Comparison of ENCODE assay signal across 19 cellular contexts in the genomic region with DNA sequence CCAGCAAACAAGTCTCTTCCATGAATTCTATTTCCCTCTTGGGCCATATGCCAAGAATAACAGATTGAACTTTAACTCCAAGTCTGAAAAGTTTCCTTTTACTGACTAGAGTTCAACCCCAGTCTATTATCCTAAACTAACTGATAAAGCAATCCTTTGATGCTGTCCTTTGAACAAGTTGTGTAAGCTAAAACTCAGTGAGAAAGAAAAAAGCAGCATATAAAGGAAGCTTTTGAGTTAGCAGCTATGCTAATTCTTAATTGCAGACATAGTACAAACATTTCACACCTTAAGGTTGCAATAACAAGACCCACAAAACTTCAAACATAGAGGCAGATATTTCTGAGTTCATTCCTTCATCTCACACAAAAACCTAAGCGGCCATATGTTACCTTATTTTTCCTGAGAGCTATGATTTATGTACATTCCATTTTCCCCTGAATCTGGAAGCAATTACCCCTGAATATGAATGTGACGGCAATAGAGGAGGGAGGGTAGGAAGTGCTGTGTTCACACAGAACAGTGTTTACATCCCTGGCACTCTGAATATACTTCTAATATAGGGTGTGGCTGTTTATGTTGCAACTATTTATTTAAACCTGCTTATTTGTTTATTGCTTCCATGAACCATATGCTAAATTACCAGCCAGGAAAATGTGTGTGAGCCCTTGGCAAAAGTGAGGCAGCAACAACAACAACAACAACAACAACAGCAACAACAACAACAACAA.
A peak's percentile ranks its signal among the peaks of the same experiment; 100 is the strongest.
DNase-seq lines count a peak whose midpoint lies in the region; FAIRE-seq and TF ChIP-seq lines count a peak whose summit lies in the region.
"Had no signal": no experiment of that assay in that cellular context is flagged by ENCODE, and none has a peak within 500 bp of the region (broad histone marks: within the 10 kb centered on the region; RNA-seq: fewer than 3 reads in every experiment).

No MANE protein-coding gene starts in this region.

- in situ Hi-C loops in GM23248 (cut with MboI), result no loop called here

- H3K79me1 ChIP-seq in neuronal stem cell (ENCODE audit: low read depth, low read length), result no peaks in the 10 kb centered on the region

- no peak overlapping the region for H3K4me2 ChIP-seq in GM23248 (ENCODE audit: unreplicated experiment)
- H3K4me2 ChIP-seq in fibroblast of lung (ENCODE audit: extremely low read depth, insufficient read depth, low read length), result no peak overlapping the region
- no peak overlapping the region for H3K4me2 ChIP-seq in neuronal stem cell (ENCODE audit: insufficient read depth, low read length, poor library complexity, severe bottlenecking)
- H3K4me2 ChIP-seq: neural progenitor cell had no signal

- no peak overlapping the region for H3K4me3 ChIP-seq in GM23248
- no peak overlapping the region for H3K4me3 ChIP-seq in fibroblast of lung (replicated peaks in 1 of 4; ENCODE audit: control extremely low read depth in 1 of 4, insufficient read depth in 1 of 4, low read depth in 3 of 4, low read length in 4 of 4)
- H3K4me3 ChIP-seq in neuronal stem cell (ENCODE audit: low read length in 2 of 2), result no peak overlapping the region
- H3K4me3 ChIP-seq: breast epithelium, lung, neural progenitor cell had no signal

- H3K4me1 ChIP-seq in GM23248 (ENCODE audit: insufficient read depth) (peaks cover 6% of the 10 kb centered on the region; the same call in 1 of the 2 replicates), fibroblast of lung (ENCODE audit: control insufficient read depth, extremely low read depth, insufficient read depth, low read length) (peaks cover 2% of the 10 kb centered on the region), neuronal stem cell (ENCODE audit: control insufficient read depth in 2 of 2, insufficient read depth in 1 of 2, low read depth in 1 of 2, low read length in 2 of 2) (no peaks in the 10 kb centered on the region)
- H3K4me1 ChIP-seq: breast epithelium had no signal

- 43 to 47% methylated on average over 2 of the region's 2 CpGs for WGBS in GM23248 (ENCODE audit: low coverage in 1 of 2, low lambda C conversion rate in 2 of 2, missing lambda C conversion rate in 2 of 2), 2 experiments
- no CpG with 5 or more reads among the region's 2 CpGs for WGBS in neuronal stem cell (ENCODE audit: extremely low coverage in 2 of 2, insufficient read length in 2 of 2, insufficient replicate concordance in 1 of 2), 2 donors

- H4K91ac ChIP-seq in neuronal stem cell (ENCODE audit: low read depth, low read length, poor library complexity), result no peak overlapping the region

- no peak overlapping the region for H3K18ac ChIP-seq in neuronal stem cell (ENCODE audit: low read length)

- H3K23ac ChIP-seq in neuronal stem cell (ENCODE audit: low read depth, low read length, poor library complexity), result no peak overlapping the region

- peaks cover 5% of the 10 kb centered on the region for H3K9me3 Mint-ChIP-seq in osteocyte (ENCODE audit: unreplicated experiment)
- H3K9me3 Mint-ChIP-seq: CD4-positive, alpha-beta memory T cell; endodermal cell; neural progenitor cell; stimulated activated naive CD8-positive, alpha-beta T cell treated with anti-CD3 and anti-CD28 coated beads, Interleukin-15, amount 100 ng/mL, for 72 hours had no signal

- no peaks in the 10 kb centered on the region for H3F3A ChIP-seq in GM23248 (ENCODE audit: insufficient read depth)

- H3K36me3 Mint-ChIP-seq in osteocyte (ENCODE audit: unreplicated experiment), result no peaks in the 10 kb centered on the region
- H3K36me3 Mint-ChIP-seq: CD4-positive, alpha-beta memory T cell; neural progenitor cell had no signal

- H3K27ac Mint-ChIP-seq in osteocyte (ENCODE audit: unreplicated experiment), result peak overlapping the region; percentile 89
- H3K27ac Mint-ChIP-seq: activated CD8-positive, alpha-beta T cell treated with anti-CD3 and anti-CD28 coated beads, Interleukin-2, amount 10 ng/mL, durations not matched to agents 7 days and 5 days; CD4-positive, alpha-beta memory T cell; endodermal cell; neural progenitor cell had no signal

- H3K36me3 ChIP-seq in GM23248 (ENCODE audit: low read depth), result no peaks in the 10 kb centered on the region
- no peaks in the 10 kb centered on the region for H3K36me3 ChIP-seq in fibroblast of lung (ENCODE audit: control insufficient read depth, insufficient read depth, low read length)
- H3K36me3 ChIP-seq in neuronal stem cell (replicated peaks in 1 of 2; ENCODE audit: control insufficient read depth in 2 of 2, insufficient read depth in 2 of 2, low read length in 2 of 2), result no peaks in the 10 kb centered on the region
- H3K36me3 ChIP-seq: breast epithelium, neural progenitor cell had no signal

- H2BK120ac ChIP-seq in neuronal stem cell (ENCODE audit: low read depth, low read length), result no peak overlapping the region

- H4K20me1 ChIP-seq in GM23248 (ENCODE audit: insufficient read depth) (no peaks in the 10 kb centered on the region), fibroblast of lung (ENCODE audit: control insufficient read depth, extremely low read depth, insufficient read depth, low read length) (no peaks in the 10 kb centered on the region)

- no peak overlapping the region for H4K8ac ChIP-seq in neuronal stem cell (ENCODE audit: low read depth, low read length)

- H3K9ac ChIP-seq in GM23248, result no peak overlapping the region
- H3K9ac ChIP-seq in fibroblast of lung (ENCODE audit: insufficient read depth, low read length), result no peak overlapping the region
- H3K9ac ChIP-seq in neuronal stem cell (ENCODE audit: low read depth, low read length, poor library complexity), result no peak overlapping the region
- H3K9ac ChIP-seq: neural progenitor cell had no signal

- H3K79me2 ChIP-seq in GM23248 (ENCODE audit: insufficient read depth) (no peaks in the 10 kb centered on the region), fibroblast of lung (ENCODE audit: control insufficient read depth, insufficient read depth, low read length) (no peaks in the 10 kb centered on the region)

- TF ChIP-seq CTCF in fibroblast of lung (conservative IDR thresholded peaks at IDR 0.05 in 1 of 2, IDR thresholded peaks at IDR 0.05 in 1 of 2; ENCODE audit: low read depth in 1 of 2, low read length in 2 of 2) (no peak), osteocyte (IDR thresholded peaks at IDR 0.05) (no peak)

- H3K27me3 Mint-ChIP-seq in osteocyte (ENCODE audit: unreplicated experiment), result no peaks in the 10 kb centered on the region

- DNase-seq in GM23248, result peak; percentile 28
- peak; percentile 91 for DNase-seq in NCI-H69 (lab: John Stamatoyannopoulos, UW)
- DNase-seq in fibroblast of lung (ENCODE audit: low read depth in 2 of 2), result peak; percentile 63 to 71
- no peak for DNase-seq in osteocyte (ENCODE audit: extremely low spot score, unreplicated experiment)
- DNase-seq in NCI-H1092 treated with DMSO at 0.1 percent for 48 hours (lab: John Stamatoyannopoulos, UW), result no peak
- no peak for DNase-seq in neuronal stem cell (ENCODE audit: low spot score)
- no peak for DNase-seq in HK-2 (ENCODE audit: unreplicated experiment)
- DNase-seq in RCC 7860 (ENCODE audit: low spot score), result no peak
- DNase-seq: activated CD8-positive, alpha-beta T cell treated with anti-CD3 and anti-CD28 coated beads, Interleukin-2, amount 10 ng/mL, durations not matched to agents 7 days and 5 days; activated gamma-delta T cell; CD4-positive, alpha-beta memory T cell; endodermal cell; GOT3; Karpas-422; NCI-H2107; stimulated activated naive CD8-positive, alpha-beta T cell treated with anti-CD3 and anti-CD28 coated beads, Interleukin-15, amount 100 ng/mL, for 72 hours had no signal

- no peaks in the 10 kb centered on the region for H3K9me2 ChIP-seq in GM23248 (ENCODE audit: insufficient read depth)

- no peak overlapping the region for H2AK5ac ChIP-seq in neuronal stem cell (ENCODE audit: low read depth, low read length)

- no peak overlapping the region for H2BK12ac ChIP-seq in neuronal stem cell (ENCODE audit: low read length)

- H3K4ac ChIP-seq in neuronal stem cell (ENCODE audit: low read length), result no peak overlapping the region

- no peak for FAIRE-seq in RCC 7860 (lab: Jason Lieb, UNC)

- H3K27me3 ChIP-seq in GM23248 (replicated peaks; ENCODE audit: insufficient read depth) (no peaks in the 10 kb centered on the region), fibroblast of lung (ENCODE audit: control insufficient read depth, insufficient read depth, low read length) (no peaks in the 10 kb centered on the region), neuronal stem cell (ENCODE audit: control insufficient read depth in 3 of 3, insufficient read depth in 3 of 3, low read depth in 1 of 3, low read length in 3 of 3) (no peaks in the 10 kb centered on the region)
- H3K27me3 ChIP-seq: breast epithelium, neural progenitor cell had no signal

- H3K27ac ChIP-seq in GM23248, result no peak overlapping the region
- no peak overlapping the region for H3K27ac ChIP-seq in fibroblast of lung (ENCODE audit: insufficient read depth, low read length)
- no peak overlapping the region for H3K27ac ChIP-seq in neuronal stem cell (replicated peaks; ENCODE audit: low read length)
- H3K27ac ChIP-seq: breast epithelium, neural progenitor cell had no signal

- H2BK15ac ChIP-seq in neuronal stem cell (ENCODE audit: low read length), result no peak overlapping the region

- H2AFZ ChIP-seq in GM23248 (no peak overlapping the region), fibroblast of lung (ENCODE audit: low read length) (no peak overlapping the region), neuronal stem cell (ENCODE audit: low read length) (no peak overlapping the region)
- H2AFZ ChIP-seq: neural progenitor cell had no signal

- H3K14ac ChIP-seq in neuronal stem cell (ENCODE audit: low read length), result no peak overlapping the region

- no peak overlapping the region for H3K4me3 Mint-ChIP-seq in osteocyte (ENCODE audit: unreplicated experiment)
- H3K4me3 Mint-ChIP-seq: activated CD8-positive, alpha-beta T cell treated with anti-CD3 and anti-CD28 coated beads, Interleukin-2, amount 10 ng/mL, durations not matched to agents 7 days and 5 days; CD4-positive, alpha-beta memory T cell; endodermal cell; neural progenitor cell; stimulated activated naive CD8-positive, alpha-beta T cell treated with anti-CD3 and anti-CD28 coated beads, Interleukin-15, amount 100 ng/mL, for 72 hours had no signal

- peaks cover 23% of the 10 kb centered on the region for H3K4me1 Mint-ChIP-seq in osteocyte (ENCODE audit: unreplicated experiment)
- H3K4me1 Mint-ChIP-seq: CD4-positive, alpha-beta memory T cell; stimulated activated naive CD8-positive, alpha-beta T cell treated with anti-CD3 and anti-CD28 coated beads, Interleukin-15, amount 100 ng/mL, for 72 hours had no signal

- H3K9me3 ChIP-seq in GM23248 (ENCODE audit: low read depth) (no peaks in the 10 kb centered on the region), fibroblast of lung (ENCODE audit: control insufficient read depth, insufficient read depth, low read depth, low read length) (no peaks in the 10 kb centered on the region), neuronal stem cell (replicated peaks in 1 of 2; ENCODE audit: control insufficient read depth in 2 of 2, insufficient read depth in 1 of 2, low read depth in 1 of 2, low read length in 2 of 2) (peaks cover 0 to 3% of the 10 kb centered on the region in 2 donors)
- H3K9me3 ChIP-seq: breast epithelium had no signal

- H2BK5ac ChIP-seq in neuronal stem cell (ENCODE audit: low read length), result no peak overlapping the region

Comparison
In these comparisons a context has a peak if more than half of its experiments do, and no peak if none do; other contexts are left out.
1. DNase-seq: peak in GM23248 (single experiment), NCI-H69 (single experiment) and fibroblast of lung (2 of 2); none in osteocyte (single experiment), NCI-H1092 treated with DMSO at 0.1 percent for 48 hours (single experiment), neuronal stem cell (single experiment), HK-2 (single experiment) and RCC 7860 (single experiment).